Comparison of ENCODE assay signal across 12 cellular contexts in genomic region chr17:80845863-80846671, GRCh38.
DNase-seq lines count a peak whose midpoint lies in the region; ATAC-seq and TF ChIP-seq lines count a peak whose summit lies in the region.
"Had no signal": no experiment of that assay in that cellular context is flagged by ENCODE, and none has a peak within 500 bp of the region (broad histone marks: within the 10 kb centered on the region; RNA-seq: fewer than 3 reads in every experiment).

No MANE protein-coding gene starts in this region.

- no peak for TF ChIP-seq POLR2A in tibial nerve (IDR thresholded peaks at IDR 0.05)

- H3K36me3 ChIP-seq in mucosa of descending colon (ENCODE audit: low read depth) (no peaks in the 10 kb centered on the region), tibial nerve (peaks cover 0 to 63% (median 5%) of the 10 kb centered on the region in 3 donors)

- H3K4me3 Mint-ChIP-seq in stimulated activated naive CD8-positive, alpha-beta T cell treated with anti-CD3 and anti-CD28 coated beads, Interleukin-15, Interleukin-2, amounts not matched to agents 100 ng/mL and 50 ng/mL, for 24 hours: no peak overlapping the region
- no peak overlapping the region for H3K4me3 Mint-ChIP-seq in activated T-helper 1 cell treated with anti-CD3 and anti-CD28 coated beads, Interleukin-12 subunit alpha, Interleukin-12 subunit beta, Interleukin-2, Interleukin-4 antibody, amounts not matched to agents 30 ng/mL and 10 ng/mL and 1 ng/mL, durations not matched to agents 14 hours and 24 hours and 36 hours

- no peak overlapping the region for H3K27ac ChIP-seq in tibial nerve

- no peaks in the 10 kb centered on the region for H3K27me3 Mint-ChIP-seq in stimulated activated naive CD8-positive, alpha-beta T cell treated with anti-CD3 and anti-CD28 coated beads, Interleukin-15, Interleukin-2, amounts not matched to agents 100 ng/mL and 50 ng/mL, for 24 hours
- H3K27me3 Mint-ChIP-seq in activated T-helper 1 cell treated with anti-CD3 and anti-CD28 coated beads, Interleukin-12 subunit alpha, Interleukin-12 subunit beta, Interleukin-2, Interleukin-4 antibody, amounts not matched to agents 30 ng/mL and 10 ng/mL and 1 ng/mL, durations not matched to agents 14 hours and 24 hours and 36 hours (ENCODE audit: insufficient read depth): no peaks in the 10 kb centered on the region

- H3K27ac Mint-ChIP-seq in stimulated activated naive CD8-positive, alpha-beta T cell treated with anti-CD3 and anti-CD28 coated beads, Interleukin-15, Interleukin-2, amounts not matched to agents 100 ng/mL and 50 ng/mL, for 24 hours: peak overlapping the region; percentile 53
- peak overlapping the region; percentile 83 for H3K27ac Mint-ChIP-seq in activated T-helper 1 cell treated with anti-CD3 and anti-CD28 coated beads, Interleukin-12 subunit alpha, Interleukin-12 subunit beta, Interleukin-2, Interleukin-4 antibody, amounts not matched to agents 30 ng/mL and 10 ng/mL and 1 ng/mL, durations not matched to agents 14 hours and 24 hours and 36 hours

- H3K4me1 Mint-ChIP-seq in stimulated activated naive CD8-positive, alpha-beta T cell treated with anti-CD3 and anti-CD28 coated beads, Interleukin-15, Interleukin-2, amounts not matched to agents 100 ng/mL and 50 ng/mL, for 24 hours (ENCODE audit: low read depth): peaks cover 43% of the 10 kb centered on the region
- H3K4me1 Mint-ChIP-seq in activated T-helper 1 cell treated with anti-CD3 and anti-CD28 coated beads, Interleukin-12 subunit alpha, Interleukin-12 subunit beta, Interleukin-2, Interleukin-4 antibody, amounts not matched to agents 30 ng/mL and 10 ng/mL and 1 ng/mL, durations not matched to agents 14 hours and 24 hours and 36 hours (ENCODE audit: low read depth): peaks cover 50% of the 10 kb centered on the region

- DNase-seq in stimulated activated naive CD8-positive, alpha-beta T cell treated with anti-CD3 and anti-CD28 coated beads, Interleukin-15, Interleukin-2, amounts not matched to agents 100 U/mL and 50 U/mL, for 24 hours: no peak
- DNase-seq in activated T-helper 1 cell treated with anti-CD3 and anti-CD28 coated beads, Interleukin-12 subunit alpha, Interleukin-12 subunit beta, Interleukin-2, Interleukin-4 antibody, amounts not matched to agents 30 ng/mL and 10 ng/mL and 1 ng/mL, durations not matched to agents 14 hours and 24 hours and 36 hours (ENCODE audit: low spot score): no peak
- peak; percentile 27 to 55 (median 52) for DNase-seq in mucosa of descending colon
- no peak for DNase-seq in tibial nerve (ENCODE audit: low spot score in 2 of 2)
- no peak for DNase-seq in GF-D8 (lab: John Stamatoyannopoulos, UW)
- DNase-seq in GDM1 (lab: John Stamatoyannopoulos, UW): no peak
- DNase-seq: CD8-positive, alpha-beta T cell; effector memory CD4-positive, alpha-beta T cell; NCI-H146; stimulated activated CD4-positive, alpha-beta T cell treated with anti-CD3 and anti-CD28 coated beads, Interleukin-12 subunit alpha, Interleukin-12 subunit beta, amount 100 ng/mL, for 4 hours had no signal

- H3K36me3 Mint-ChIP-seq in stimulated activated naive CD8-positive, alpha-beta T cell treated with anti-CD3 and anti-CD28 coated beads, Interleukin-15, Interleukin-2, amounts not matched to agents 100 ng/mL and 50 ng/mL, for 24 hours (ENCODE audit: low read depth): peaks cover 43% of the 10 kb centered on the region
- H3K36me3 Mint-ChIP-seq in activated T-helper 1 cell treated with anti-CD3 and anti-CD28 coated beads, Interleukin-12 subunit alpha, Interleukin-12 subunit beta, Interleukin-2, Interleukin-4 antibody, amounts not matched to agents 30 ng/mL and 10 ng/mL and 1 ng/mL, durations not matched to agents 14 hours and 24 hours and 36 hours (ENCODE audit: low read depth): peaks cover 47% of the 10 kb centered on the region

- H3K4me1 ChIP-seq in mucosa of descending colon (ENCODE audit: low read depth): peaks cover 16% of the 10 kb centered on the region
- H3K4me1 ChIP-seq in tibial nerve: no peaks in the 10 kb centered on the region

- H3K4me3 ChIP-seq in mucosa of descending colon: no peak overlapping the region
- no peak overlapping the region for H3K4me3 ChIP-seq in tibial nerve

- no peaks in the 10 kb centered on the region for H3K27me3 ChIP-seq in tibial nerve

- intact Hi-C loops in activated T-helper 1 cell treated with anti-CD3 and anti-CD28 coated beads, Interleukin-12 subunit alpha, Interleukin-12 subunit beta, Interleukin-2, Interleukin-4 antibody, amounts not matched to agents 30 ng/mL and 10 ng/mL and 1 ng/mL, durations not matched to agents 14 hours and 24 hours and 36 hours (cut with micrococcal nuclease): no loop called here
- intact Hi-C loops in mucosa of descending colon (cut with DNase I, micrococcal nuclease): no loop called here

- no peak for ATAC-seq in stimulated activated naive CD8-positive, alpha-beta T cell treated with anti-CD3 and anti-CD28 coated beads, Interleukin-15, Interleukin-2, amounts not matched to agents 100 U/mL and 50 U/mL, for 24 hours
- ATAC-seq in mucosa of descending colon (peak; percentile 4), GM19023 (IDR thresholded peaks at IDR 0.05; ENCODE audit: unreplicated experiment) (no peak)
- ATAC-seq: CD8-positive, alpha-beta T cell had no signal

- TF ChIP-seq CTCF in mucosa of descending colon (IDR thresholded peaks at IDR 0.05): no peak
- TF ChIP-seq CTCF in tibial nerve (IDR thresholded peaks at IDR 0.05): no peak

- H3K9me3 ChIP-seq in mucosa of descending colon (no peaks in the 10 kb centered on the region), tibial nerve (no peaks in the 10 kb centered on the region)

- no peaks in the 10 kb centered on the region for H3K9me3 Mint-ChIP-seq in stimulated activated naive CD8-positive, alpha-beta T cell treated with anti-CD3 and anti-CD28 coated beads, Interleukin-15, Interleukin-2, amounts not matched to agents 100 ng/mL and 50 ng/mL, for 24 hours
- no peaks in the 10 kb centered on the region for H3K9me3 Mint-ChIP-seq in activated T-helper 1 cell treated with anti-CD3 and anti-CD28 coated beads, Interleukin-12 subunit alpha, Interleukin-12 subunit beta, Interleukin-2, Interleukin-4 antibody, amounts not matched to agents 30 ng/mL and 10 ng/mL and 1 ng/mL, durations not matched to agents 14 hours and 24 hours and 36 hours
- H3K9me3 Mint-ChIP-seq: CD8-positive, alpha-beta T cell had no signal

- no peak for TF ChIP-seq EP300 in tibial nerve (IDR thresholded peaks at IDR 0.05)

- WGBS in tibial nerve, 2 donors: 93 to 95% methylated on average over 35 to 36 of the region's 36 CpGs

Comparison
In these comparisons a context has a peak if more than half of its experiments do, and no peak if none do; other contexts are left out.
1. DNase-seq: peak in mucosa of descending colon (3 of 3); none in stimulated activated naive CD8-positive, alpha-beta T cell treated with anti-CD3 and anti-CD28 coated beads, Interleukin-15, Interleukin-2, amounts not matched to agents 100 U/mL and 50 U/mL, for 24 hours (single experiment), activated T-helper 1 cell treated with anti-CD3 and anti-CD28 coated beads, Interleukin-12 subunit alpha, Interleukin-12 subunit beta, Interleukin-2, Interleukin-4 antibody, amounts not matched to agents 30 ng/mL and 10 ng/mL and 1 ng/mL, durations not matched to agents 14 hours and 24 hours and 36 hours (single experiment), tibial nerve (0 of 2), GF-D8 (single experiment) and GDM1 (single experiment).